ENCODE assay signal across 2 cellular contexts in the genomic region with DNA sequence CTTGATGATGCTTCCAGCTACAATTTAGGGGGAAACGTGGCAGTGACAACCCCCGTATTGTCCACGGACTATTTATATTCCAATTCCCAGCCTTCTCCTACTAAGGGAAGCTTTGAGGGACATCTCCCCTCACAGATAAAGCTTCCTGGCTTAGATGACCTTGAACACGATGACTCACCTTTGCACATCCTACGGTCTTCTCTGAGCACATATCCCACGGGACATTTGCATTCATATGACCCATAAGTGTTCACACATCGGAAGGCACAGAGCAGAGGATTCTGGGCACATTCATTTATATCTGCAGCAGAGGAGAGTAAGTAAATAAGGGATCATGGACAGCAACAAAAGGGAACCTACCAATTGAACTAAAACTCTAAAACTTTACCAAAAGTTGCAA.
A peak's percentile ranks its signal among the peaks of the same experiment; 100 is the strongest.
TF ChIP-seq lines count a peak whose summit lies in the region.

No MANE protein-coding gene starts in this region.

TF ChIP-seq in HepG2, 621 proteins besides CTCF, POLR2A, EP300 and RAD21 (continues in another document):
- no peak for TF ChIP-seq ZNF7 (CRISPR knock-in tag; IDR thresholded peaks at IDR 0.05)
- TF ChIP-seq, protein P1, sequence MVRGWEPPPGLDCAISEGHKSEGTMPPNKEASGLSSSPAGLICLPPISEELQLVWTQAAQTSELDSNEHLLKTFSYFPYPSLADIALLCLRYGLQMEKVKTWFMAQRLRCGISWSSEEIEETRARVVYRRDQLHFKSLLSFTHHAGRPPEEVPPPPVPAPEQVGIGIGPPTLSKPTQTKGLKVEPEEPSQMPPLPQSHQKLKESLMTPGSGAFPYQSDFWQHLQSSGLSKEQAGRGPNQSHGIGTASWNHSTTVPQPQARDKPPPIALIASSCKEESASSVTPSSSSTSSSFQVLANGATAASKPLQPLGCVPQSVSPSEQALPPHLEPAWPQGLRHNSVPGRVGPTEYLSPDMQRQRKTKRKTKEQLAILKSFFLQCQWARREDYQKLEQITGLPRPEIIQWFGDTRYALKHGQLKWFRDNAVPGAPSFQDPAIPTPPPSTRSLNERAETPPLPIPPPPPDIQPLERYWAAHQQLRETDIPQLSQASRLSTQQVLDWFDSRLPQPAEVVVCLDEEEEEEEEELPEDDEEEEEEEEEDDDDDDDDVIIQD (CRISPR knock-in tag; IDR thresholded peaks at IDR 0.05; ENCODE audit: low read depth) = peak; percentile 62; the same call in 1 of the 2 replicates
- no peak for TF ChIP-seq ARNT (IDR thresholded peaks at IDR 0.05)
- TF ChIP-seq CCAR2 (optimal IDR thresholded peaks at IDR 0.05; ENCODE audit: low read depth, low read length) = no peak
- TF ChIP-seq RFX3 (CRISPR knock-in tag; IDR thresholded peaks at IDR 0.05) = no peak
- no peak for TF ChIP-seq SAFB2 (CRISPR knock-in tag; IDR thresholded peaks at IDR 0.05; ENCODE audit: borderline replicate concordance, low read depth)
- no peak for TF ChIP-seq ZNF205 (CRISPR knock-in tag; IDR thresholded peaks at IDR 0.05)
- TF ChIP-seq, protein P2, sequence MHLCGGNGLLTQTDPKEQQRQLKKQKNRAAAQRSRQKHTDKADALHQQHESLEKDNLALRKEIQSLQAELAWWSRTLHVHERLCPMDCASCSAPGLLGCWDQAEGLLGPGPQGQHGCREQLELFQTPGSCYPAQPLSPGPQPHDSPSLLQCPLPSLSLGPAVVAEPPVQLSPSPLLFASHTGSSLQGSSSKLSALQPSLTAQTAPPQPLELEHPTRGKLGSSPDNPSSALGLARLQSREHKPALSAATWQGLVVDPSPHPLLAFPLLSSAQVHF (CRISPR knock-in tag; IDR thresholded peaks at IDR 0.05) = no peak
- no peak for TF ChIP-seq PRDM15 (CRISPR knock-in tag; IDR thresholded peaks at IDR 0.05)
- no peak for TF ChIP-seq HNF1B (CRISPR knock-in tag; IDR thresholded peaks at IDR 0.05)
- TF ChIP-seq FOSL2 (CRISPR knock-in tag; IDR thresholded peaks at IDR 0.05) = peak; percentile 89

TF ChIP-seq in endothelial cell of umbilical vein, 7 proteins besides CTCF, POLR2A, EP300 and RAD21:
- TF ChIP-seq EZH2 (IDR thresholded peaks at IDR 0.05; ENCODE audit: borderline replicate concordance, low read depth, low read length, severe bottlenecking) = no peak
- TF ChIP-seq JUN (IDR thresholded peaks at IDR 0.05; ENCODE audit: borderline replicate concordance, insufficient read depth, insufficient read length, low read depth) = peak; percentile 22
